ENCODE assay signal across 13 cellular contexts in the genomic region with DNA sequence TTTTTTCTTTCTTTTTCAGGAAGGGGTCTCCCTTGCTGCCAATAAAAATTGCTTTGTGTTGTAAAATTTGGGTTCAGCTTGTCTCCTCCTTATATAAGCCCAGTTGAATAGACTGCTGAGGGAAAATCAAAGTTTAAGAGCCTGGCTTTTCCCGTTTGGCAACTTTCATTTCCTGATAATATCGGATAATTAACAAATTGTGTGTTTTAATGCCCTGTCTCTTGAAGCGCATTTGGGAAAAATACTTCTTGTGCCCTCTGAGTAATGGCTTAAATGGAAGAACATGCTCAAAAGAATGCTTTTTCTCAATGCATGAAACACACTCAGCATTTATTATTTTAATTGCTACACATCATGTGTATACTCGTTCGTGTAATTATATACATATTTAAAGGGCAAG.
DNase-seq lines count a peak whose midpoint lies in the region; ATAC-seq and TF ChIP-seq lines count a peak whose summit lies in the region.
"Had no signal": no experiment of that assay in that cellular context is flagged by ENCODE, and none has a peak within 500 bp of the region (broad histone marks: within the 10 kb centered on the region; RNA-seq: fewer than 3 reads in every experiment).

No MANE protein-coding gene starts in this region.

- TF ChIP-seq EP300 in ovary (IDR thresholded peaks at IDR 0.05) = no peak

- WGBS in ovary, 3 donors = 31 to 35% (median 34%) methylated on average over 5 of the region's 5 CpGs

- H3K9me2 ChIP-seq in GM23338 (ENCODE audit: insufficient read depth) = no peaks in the 10 kb centered on the region

- intact Hi-C loops in ovary (cut with DNase I) = loop anchor here in 3 of 4 donors (5.0 to 10.0 kb wide), 3 partner anchors 762 to 1264 kb away; no protein-coding TSS in a partner anchor

- no peaks in the 10 kb centered on the region for H3K9me3 Mint-ChIP-seq in GM23338

- TF ChIP-seq CTCF in GM23338 (conservative IDR thresholded peaks at IDR 0.05; ENCODE audit: low read depth in 2 of 2) (no peak), ovary (IDR thresholded peaks at IDR 0.05) (no peak)

- no peaks in the 10 kb centered on the region for H3K27me3 ChIP-seq in GM23338 (ENCODE audit: insufficient read depth)
- no peaks in the 10 kb centered on the region for H3K27me3 ChIP-seq in adipocyte (replicated peaks; ENCODE audit: control insufficient read depth, insufficient read depth, low read length)
- H3K27me3 ChIP-seq in iPS-20b (ENCODE audit: insufficient read depth, low read length) = no peaks in the 10 kb centered on the region
- no peaks in the 10 kb centered on the region for H3K27me3 ChIP-seq in skeletal muscle satellite cell (ENCODE audit: control insufficient read depth, insufficient read depth, low read length)
- no peaks in the 10 kb centered on the region for H3K27me3 ChIP-seq in ovary

- H3K9ac ChIP-seq in adipocyte (ENCODE audit: low read length) (peak overlapping the region; percentile 89), iPS-20b (ENCODE audit: low read depth, low read length) (peak overlapping the region; percentile 96), skeletal muscle satellite cell (ENCODE audit: low read depth, low read length) (peak overlapping the region; percentile 79)

- peaks cover 28% of the 10 kb centered on the region for H3K4me1 ChIP-seq in GM23338 (ENCODE audit: insufficient read depth)
- peaks cover 43% of the 10 kb centered on the region for H3K4me1 ChIP-seq in adipocyte (ENCODE audit: control insufficient read depth, insufficient read depth, low read length)
- H3K4me1 ChIP-seq in iPS-20b (ENCODE audit: insufficient read depth, low read length) = peaks cover 23% of the 10 kb centered on the region
- peaks cover 13% of the 10 kb centered on the region for H3K4me1 ChIP-seq in skeletal muscle satellite cell (ENCODE audit: control insufficient read depth, insufficient read depth, low read length)
- no peaks in the 10 kb centered on the region for H3K4me1 ChIP-seq in ovary (ENCODE audit: insufficient read depth)

- H3K36me3 ChIP-seq in GM23338 (ENCODE audit: insufficient read depth) = no peaks in the 10 kb centered on the region
- H3K36me3 ChIP-seq in adipocyte (ENCODE audit: control insufficient read depth, insufficient read depth, low read length, severe bottlenecking) = no peaks in the 10 kb centered on the region
- H3K36me3 ChIP-seq in iPS-20b (ENCODE audit: insufficient read depth, low read depth, low read length) = no peaks in the 10 kb centered on the region
- H3K36me3 ChIP-seq in skeletal muscle satellite cell (ENCODE audit: insufficient read depth, low read length) = no peaks in the 10 kb centered on the region
- H3K36me3 ChIP-seq in ovary = no peaks in the 10 kb centered on the region

- no peaks in the 10 kb centered on the region for H3F3A ChIP-seq in GM23338 (replicated peaks; ENCODE audit: low read depth)

- H3K4me3 Mint-ChIP-seq in GM23338 = peak overlapping the region; percentile 77

- H2AFZ ChIP-seq in GM23338 = no peak overlapping the region; the same call in 1 of the 2 replicates

- no peaks in the 10 kb centered on the region for H4K20me1 ChIP-seq in GM23338 (replicated peaks; ENCODE audit: insufficient read depth)

- peaks cover under 1% of the 10 kb centered on the region for H3K9me3 ChIP-seq in adipocyte (ENCODE audit: control insufficient read depth, low read length)
- H3K9me3 ChIP-seq in iPS-20b (ENCODE audit: insufficient read depth, low read depth, low read length) = no peaks in the 10 kb centered on the region
- no peaks in the 10 kb centered on the region for H3K9me3 ChIP-seq in skeletal muscle satellite cell (replicated peaks; ENCODE audit: low read length)
- H3K9me3 ChIP-seq in ovary = no peaks in the 10 kb centered on the region

- peaks cover 2% of the 10 kb centered on the region for H3K27me3 Mint-ChIP-seq in GM23338 (ENCODE audit: insufficient read depth, low read depth, poor library complexity)

- TF ChIP-seq POLR2A in ovary (IDR thresholded peaks at IDR 0.05) = no peak

- peak overlapping the region; percentile 59 for H3K4me2 ChIP-seq in GM23338
- peak overlapping the region; percentile 92 for H3K4me2 ChIP-seq in skeletal muscle satellite cell (ENCODE audit: low read length)

- H3K27ac Mint-ChIP-seq in GM23338 = peak overlapping the region; percentile 71; the same call in 1 of the 2 replicates
- H3K27ac Mint-ChIP-seq: activated CD8-positive, alpha-beta T cell treated with anti-CD3 and anti-CD28 coated beads, Interleukin-2, amount 10 ng/mL, durations not matched to agents 7 days and 5 days had no signal

- no peaks in the 10 kb centered on the region for H3K36me3 Mint-ChIP-seq in GM23338 (ENCODE audit: low read depth)

- peaks cover 36% of the 10 kb centered on the region for H3K4me1 Mint-ChIP-seq in GM23338

- H3K4me3 ChIP-seq in GM23338 = peak overlapping the region; percentile 40
- peak overlapping the region; percentile 82 for H3K4me3 ChIP-seq in adipocyte (ENCODE audit: low read length)
- H3K4me3 ChIP-seq in iPS-20b (ENCODE audit: low read length) = peak overlapping the region; percentile 78
- H3K4me3 ChIP-seq in skeletal muscle satellite cell (ENCODE audit: low read length) = peak overlapping the region; percentile 69
- no peak overlapping the region for H3K4me3 ChIP-seq in ovary

- no peak for ATAC-seq in GM23338
- no peak for ATAC-seq in GM19452 (IDR thresholded peaks at IDR 0.05; ENCODE audit: unreplicated experiment)

- no peaks in the 10 kb centered on the region for H3K79me2 ChIP-seq in GM23338 (replicated peaks; ENCODE audit: insufficient read depth)

- peak overlapping the region; percentile 93 for H3K27ac ChIP-seq in GM23338 (ENCODE audit: low read depth)
- peak overlapping the region; percentile 97 for H3K27ac ChIP-seq in iPS-20b (ENCODE audit: low read length)
- no peak overlapping the region for H3K27ac ChIP-seq in ovary

- DNase-seq in GM23338 (ENCODE audit: low spot score) (no peak), adipocyte (ENCODE audit: low read depth) (peak; percentile 36), NCI-H128 (lab: John Stamatoyannopoulos, UW; ENCODE audit: unreplicated experiment) (no peak), ovary (no peak), T-helper 9 cell (no peak)
- DNase-seq: activated gamma-delta T cell; AML-193; effector CD8-positive, alpha-beta T cell; NCI-H2107 had no signal

TF ChIP-seq in GM23338, 12 proteins besides CTCF, POLR2A, EP300 and RAD21:
- no peak for TF ChIP-seq ZNF331 (CRISPR knock-in tag; IDR thresholded peaks at IDR 0.05; ENCODE audit: low read depth)
- no peak for TF ChIP-seq NANOG (IDR thresholded peaks at IDR 0.05; ENCODE audit: borderline replicate concordance)
- TF ChIP-seq, protein P1, sequence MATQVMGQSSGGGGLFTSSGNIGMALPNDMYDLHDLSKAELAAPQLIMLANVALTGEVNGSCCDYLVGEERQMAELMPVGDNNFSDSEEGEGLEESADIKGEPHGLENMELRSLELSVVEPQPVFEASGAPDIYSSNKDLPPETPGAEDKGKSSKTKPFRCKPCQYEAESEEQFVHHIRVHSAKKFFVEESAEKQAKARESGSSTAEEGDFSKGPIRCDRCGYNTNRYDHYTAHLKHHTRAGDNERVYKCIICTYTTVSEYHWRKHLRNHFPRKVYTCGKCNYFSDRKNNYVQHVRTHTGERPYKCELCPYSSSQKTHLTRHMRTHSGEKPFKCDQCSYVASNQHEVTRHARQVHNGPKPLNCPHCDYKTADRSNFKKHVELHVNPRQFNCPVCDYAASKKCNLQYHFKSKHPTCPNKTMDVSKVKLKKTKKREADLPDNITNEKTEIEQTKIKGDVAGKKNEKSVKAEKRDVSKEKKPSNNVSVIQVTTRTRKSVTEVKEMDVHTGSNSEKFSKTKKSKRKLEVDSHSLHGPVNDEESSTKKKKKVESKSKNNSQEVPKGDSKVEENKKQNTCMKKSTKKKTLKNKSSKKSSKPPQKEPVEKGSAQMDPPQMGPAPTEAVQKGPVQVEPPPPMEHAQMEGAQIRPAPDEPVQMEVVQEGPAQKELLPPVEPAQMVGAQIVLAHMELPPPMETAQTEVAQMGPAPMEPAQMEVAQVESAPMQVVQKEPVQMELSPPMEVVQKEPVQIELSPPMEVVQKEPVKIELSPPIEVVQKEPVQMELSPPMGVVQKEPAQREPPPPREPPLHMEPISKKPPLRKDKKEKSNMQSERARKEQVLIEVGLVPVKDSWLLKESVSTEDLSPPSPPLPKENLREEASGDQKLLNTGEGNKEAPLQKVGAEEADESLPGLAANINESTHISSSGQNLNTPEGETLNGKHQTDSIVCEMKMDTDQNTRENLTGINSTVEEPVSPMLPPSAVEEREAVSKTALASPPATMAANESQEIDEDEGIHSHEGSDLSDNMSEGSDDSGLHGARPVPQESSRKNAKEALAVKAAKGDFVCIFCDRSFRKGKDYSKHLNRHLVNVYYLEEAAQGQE (IDR thresholded peaks at IDR 0.05; ENCODE audit: unreplicated experiment) = no peak
- no peak for TF ChIP-seq CREB1 (CRISPR knock-in tag; IDR thresholded peaks at IDR 0.05; ENCODE audit: low read depth)

Comparison
In these comparisons a context has a peak if more than half of its experiments do, and no peak if none do; other contexts are left out.
1. H3K27ac ChIP-seq: peak in GM23338 (single experiment) and iPS-20b (single experiment); none in ovary (0 of 2).
2. Peak in every context shown above with its lines, with median percentiles within 50 percentile points of each other: H3K9ac ChIP-seq.